ENCODE assay signal across 8 cellular contexts in the genomic region with DNA sequence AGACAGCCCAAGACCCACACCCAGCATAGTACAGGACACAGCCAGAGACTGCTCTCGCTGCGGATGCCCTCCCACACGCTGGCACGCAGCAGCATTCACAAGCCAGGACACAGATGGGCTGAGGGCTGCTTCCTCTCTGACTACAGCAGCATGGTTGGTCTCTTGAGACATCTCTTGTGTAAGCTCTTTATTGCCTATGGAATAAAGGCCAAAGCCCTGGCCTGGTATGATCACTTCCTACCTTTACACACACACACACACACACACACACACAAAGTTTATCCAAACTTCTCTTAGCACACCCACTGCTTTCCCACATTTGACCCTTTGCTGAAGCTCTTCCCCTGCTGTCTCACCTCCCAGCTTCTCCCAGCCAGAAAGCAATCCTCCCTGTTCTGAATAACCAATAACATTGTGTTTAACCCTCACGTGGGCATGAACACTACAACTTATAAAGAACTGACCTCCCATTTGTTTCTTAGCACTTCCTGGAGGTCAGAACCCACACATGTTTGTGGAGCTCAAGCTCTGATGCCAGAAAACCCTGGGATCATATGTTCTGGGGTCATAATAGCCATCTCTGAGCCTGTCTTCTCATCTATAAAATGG. TPM values are rescaled to one million over a fixed set of nuclear protein-coding genes. Genes with fewer than 3 reads are reported as not detected.
A peak's percentile ranks its signal among the peaks of the same experiment; 100 is the strongest.
DNase-seq lines count a peak whose midpoint lies in the region; ATAC-seq and TF ChIP-seq lines count a peak whose summit lies in the region.

No MANE protein-coding gene starts in this region.

- H3K36me3 ChIP-seq in smooth muscle cell (ENCODE audit: low read depth) = no peaks in the 10 kb centered on the region

- no peaks in the 10 kb centered on the region for H3K27me3 ChIP-seq in smooth muscle cell (ENCODE audit: low read depth)

- peaks cover 29% of the 10 kb centered on the region for H3K79me2 ChIP-seq in smooth muscle cell (ENCODE audit: low read depth)

- H3K4me2 ChIP-seq in smooth muscle cell = peak overlapping the region; percentile 62

- DNase-seq in GDM1 (lab: John Stamatoyannopoulos, UW) = peak; percentile 89
- peak; percentile 98 for DNase-seq in NB4 (ENCODE audit: low read depth)
- peak; percentile 67 for DNase-seq in amniotic epithelial cell (ENCODE audit: low read depth)
- peak; percentile 70 for DNase-seq in hepatic stellate cell (ENCODE audit: low spot score)
- peak; percentile 15 for DNase-seq in smooth muscle cell (lab: John Stamatoyannopoulos, UW; ENCODE audit: unreplicated experiment)
- no peak for DNase-seq in left lobe of liver (ENCODE audit: low spot score)

- peak overlapping the region; percentile 75 for H3K4me3 ChIP-seq in NB4 (ENCODE audit: low read depth, low read length)
- H3K4me3 ChIP-seq in smooth muscle cell = no peak overlapping the region

- H3K27ac ChIP-seq in smooth muscle cell (ENCODE audit: low read depth) = peak overlapping the region; percentile 91

- peaks cover 14% of the 10 kb centered on the region for H3K4me1 ChIP-seq in smooth muscle cell (ENCODE audit: low read depth)

- H3K9ac ChIP-seq in smooth muscle cell (ENCODE audit: low read depth) = no peak overlapping the region

- peaks cover 14% of the 10 kb centered on the region for H3F3A ChIP-seq in smooth muscle cell (ENCODE audit: low read depth)

- no peak for ATAC-seq in GM18858 (IDR thresholded peaks at IDR 0.05; ENCODE audit: unreplicated experiment)
- no peak for ATAC-seq in GM21619 (IDR thresholded peaks at IDR 0.05; ENCODE audit: unreplicated experiment)
- ATAC-seq in left lobe of liver = no peak

- WGBS in smooth muscle cell (ENCODE audit: low lambda C conversion rate) = 47% methylated on average over 5 of the region's 5 CpGs

- TF ChIP-seq POLR2A in NB4 (IDR thresholded peaks at IDR 0.05; ENCODE audit: extremely low read depth, insufficient read length) = no peak

- TF ChIP-seq CTCF in NB4 (IDR thresholded peaks at IDR 0.05; ENCODE audit: low read depth, low read length) (no peak), smooth muscle cell (IDR thresholded peaks at IDR 0.05; ENCODE audit: borderline replicate concordance, insufficient read depth, poor library complexity, severe bottlenecking) (no peak)

- peaks cover 30% of the 10 kb centered on the region for H4K20me1 ChIP-seq in smooth muscle cell (ENCODE audit: low read depth)

- no peaks in the 10 kb centered on the region for H3K9me3 ChIP-seq in smooth muscle cell (replicated peaks; ENCODE audit: low read depth)

- peak overlapping the region; percentile 40 for H2AFZ ChIP-seq in smooth muscle cell (ENCODE audit: low read depth)

RNA-seq across cellular contexts. Expression of gene LUZP1, which starts 1.2 kb away (rescaled TPM):
- 29.2 and 41.1 TPM in 2 replicates for total RNA-seq in smooth muscle cell
- 39.2 and 54.5 TPM in 2 replicates for polyA plus RNA-seq in smooth muscle cell
- 5.6 TPM for total RNA-seq in left lobe of liver

RNA-seq across cellular contexts. Expression of gene HTR1D, which starts 47.5 kb away (rescaled TPM):
- total RNA-seq in smooth muscle cell = 0.49 and 1.1 TPM in 2 replicates
- polyA plus RNA-seq in smooth muscle cell = 0.26 and 1.1 TPM in 2 replicates
- not detected for total RNA-seq in left lobe of liver
